1 cellular context compared by ENCODE assay signal in the genomic region with DNA sequence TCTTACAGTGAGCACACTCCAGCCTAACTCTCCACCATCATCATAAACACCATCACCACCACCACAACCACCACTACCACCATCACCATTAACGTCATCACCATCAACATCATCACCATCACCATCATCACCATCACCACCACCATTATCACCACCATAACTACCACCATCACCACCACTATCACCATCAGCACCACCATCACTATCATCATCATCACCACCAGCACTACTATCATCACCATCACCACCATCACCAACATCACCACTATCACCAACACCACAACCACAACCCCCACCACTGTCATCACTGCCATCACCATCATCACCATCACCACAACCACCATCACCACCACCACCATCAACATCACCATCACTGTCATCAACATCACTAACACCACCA.
TF ChIP-seq lines count a peak whose summit lies in the region.

No MANE protein-coding gene starts in this region.

TF ChIP-seq in IMR-90, 13 proteins besides CTCF, POLR2A, EP300 and RAD21:
- TF ChIP-seq BHLHE40 (IDR thresholded peaks at IDR 0.05; ENCODE audit: low read depth, low read length) (no peak), SMC3 (IDR thresholded peaks at IDR 0.05; ENCODE audit: low read depth, low read length) (no peak), MXI1 (IDR thresholded peaks at IDR 0.05; ENCODE audit: borderline replicate concordance, low read depth, low read length) (no peak)
